ENCODE assay signal across 8 cellular contexts in the genomic region with DNA sequence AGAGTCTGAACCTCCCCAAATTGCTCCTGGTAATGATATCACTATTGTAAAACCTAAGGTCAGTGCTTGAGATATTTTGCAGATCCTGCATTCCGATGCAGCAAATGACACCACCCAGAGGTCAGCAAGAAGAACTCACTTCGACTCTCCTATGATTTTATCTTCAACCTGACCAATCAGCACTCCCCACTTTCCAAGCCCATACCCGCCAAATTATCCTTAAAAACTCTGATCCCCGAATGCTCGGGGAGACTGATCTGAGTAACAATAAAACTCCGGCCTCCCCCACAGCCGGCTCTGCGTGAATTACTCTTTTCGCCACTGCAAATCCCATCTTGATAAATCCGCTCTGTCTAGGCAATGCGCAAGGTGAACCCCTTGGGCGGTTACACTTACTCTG. TPM values are rescaled to one million over a fixed set of nuclear protein-coding genes. Genes with fewer than 3 reads are reported as not detected.
DNase-seq lines count a peak whose midpoint lies in the region; ATAC-seq and TF ChIP-seq lines count a peak whose summit lies in the region.

No MANE protein-coding gene starts in this region.

- H3K4me2 ChIP-seq in Loucy (ENCODE audit: low read depth, low read length, poor library complexity, severe bottlenecking): peak overlapping the region; percentile 88

- H3K27ac ChIP-seq in colonic mucosa: peak overlapping the region; percentile 95

- H2AFZ ChIP-seq in Loucy (ENCODE audit: low read length): peak overlapping the region; percentile 95

- H3K9me3 Mint-ChIP-seq in activated naive CD4-positive, alpha-beta T cell treated with anti-CD3 and anti-CD28 coated beads, Interleukin-2, amount 50 U/mL, for 72 hours: no peaks in the 10 kb centered on the region

- intact Hi-C loops in colonic mucosa (cut with DNase I): no loop called here

- H3K4me1 ChIP-seq in Loucy (ENCODE audit: insufficient read depth, low read length, poor library complexity, severe bottlenecking) (peaks cover 54% of the 10 kb centered on the region), colonic mucosa (peaks cover 3% of the 10 kb centered on the region), mucosa of stomach (ENCODE audit: control insufficient read depth, insufficient read depth, low read length) (peaks cover 13% of the 10 kb centered on the region)

- peaks cover 4 to 5% of the 10 kb centered on the region in 2 donors for H3K36me3 Mint-ChIP-seq in activated naive CD4-positive, alpha-beta T cell treated with anti-CD3 and anti-CD28 coated beads, Interleukin-2, amount 50 U/mL, for 72 hours

- no peak for ATAC-seq in HG03139 (IDR thresholded peaks at IDR 0.05; ENCODE audit: unreplicated experiment)
- ATAC-seq in activated naive CD4-positive, alpha-beta T cell treated with anti-CD3 and anti-CD28 coated beads, Interleukin-2, amount 50 U/mL, for 72 hours: no peak
- no peak for ATAC-seq in left lobe of liver

- peak; percentile 65 for DNase-seq in ELF-1 (ENCODE audit: low read depth, low spot score)
- DNase-seq in colonic mucosa: peak; percentile 37
- DNase-seq in activated naive CD4-positive, alpha-beta T cell treated with anti-CD3 and anti-CD28 coated beads, Interleukin-2, amount 50 U/mL, for 72 hours (ENCODE audit: low spot score in 2 of 2): no peak
- DNase-seq in activated CD4-positive, alpha-beta T cell treated with anti-CD3 and anti-CD28 coated beads for 48 hours: no peak
- no peak for DNase-seq in left lobe of liver (ENCODE audit: low spot score)

- H4K20me1 ChIP-seq in Loucy (ENCODE audit: insufficient read depth, low read length, poor library complexity, severe bottlenecking): peaks cover 7% of the 10 kb centered on the region

- peaks cover 29% of the 10 kb centered on the region for H3K79me2 ChIP-seq in Loucy (ENCODE audit: insufficient read depth, low read length)

- peak; percentile 61 for TF ChIP-seq CTCF in Loucy (conservative IDR thresholded peaks at IDR 0.05; ENCODE audit: low read length)
- TF ChIP-seq CTCF in colonic mucosa (IDR thresholded peaks at IDR 0.05): no peak

- H3K9ac ChIP-seq in Loucy (ENCODE audit: low read depth, low read length, poor library complexity, severe bottlenecking) (peak overlapping the region; percentile 86), colonic mucosa (ENCODE audit: low read depth in 2 of 2, low read length in 2 of 2) (peak overlapping the region; percentile 89 to 94), mucosa of stomach (ENCODE audit: low read length) (peak overlapping the region; percentile 80)

- H3K36me3 ChIP-seq in Loucy (ENCODE audit: insufficient read depth, low read length) (no peaks in the 10 kb centered on the region), colonic mucosa (no peaks in the 10 kb centered on the region), mucosa of stomach (ENCODE audit: control insufficient read depth, insufficient read depth, low read length) (no peaks in the 10 kb centered on the region)

- peaks cover 13% of the 10 kb centered on the region for H3F3A ChIP-seq in Loucy (ENCODE audit: low read depth)

- H3K9me2 ChIP-seq in Loucy (replicated peaks; ENCODE audit: low read depth, low read length): no peaks in the 10 kb centered on the region

- peak overlapping the region; percentile 85 for H3K4me3 ChIP-seq in Loucy (ENCODE audit: low read length, poor library complexity, severe bottlenecking)
- peak overlapping the region; percentile 90 for H3K4me3 ChIP-seq in colonic mucosa
- peak overlapping the region; percentile 11 for H3K4me3 ChIP-seq in mucosa of stomach (ENCODE audit: low read length)

- H3K27ac Mint-ChIP-seq in activated naive CD4-positive, alpha-beta T cell treated with anti-CD3 and anti-CD28 coated beads, Interleukin-2, amount 50 U/mL, for 72 hours: no peak overlapping the region

- H3K27me3 ChIP-seq in Loucy (ENCODE audit: insufficient read depth, low read length, poor library complexity, severe bottlenecking) (no peaks in the 10 kb centered on the region), colonic mucosa (no peaks in the 10 kb centered on the region), mucosa of stomach (ENCODE audit: control insufficient read depth, insufficient read depth, low read length) (no peaks in the 10 kb centered on the region)

- H3K9me3 ChIP-seq in Loucy (ENCODE audit: insufficient read depth, low read depth, low read length): no peaks in the 10 kb centered on the region
- H3K9me3 ChIP-seq in colonic mucosa: no peaks in the 10 kb centered on the region
- no peaks in the 10 kb centered on the region for H3K9me3 ChIP-seq in mucosa of stomach (ENCODE audit: control insufficient read depth, low read length)

RNA-seq across cellular contexts. Expression of a gene that starts 1.2 kb away (rescaled TPM):
- total RNA-seq in colonic mucosa: 100 to 1,000 TPM in 1 of 2 donors, 10 to 100 TPM in 1; 93.6 to 233 TPM
- total RNA-seq in activated naive CD4-positive, alpha-beta T cell treated with anti-CD3 and anti-CD28 coated beads, Interleukin-2, amount 50 U/mL, for 72 hours: 10 to 100 TPM; 28.0 to 54.9 TPM
- 35.4 TPM for total RNA-seq in left lobe of liver

RNA-seq across cellular contexts. Expression of a gene that starts 1.6 kb away (rescaled TPM):
- total RNA-seq in colonic mucosa: 10 to 100 TPM; 42.0 to 43.1 TPM
- 10 to 100 TPM; 30.7 to 34.5 TPM for total RNA-seq in activated naive CD4-positive, alpha-beta T cell treated with anti-CD3 and anti-CD28 coated beads, Interleukin-2, amount 50 U/mL, for 72 hours
- total RNA-seq in left lobe of liver: 10.0 TPM

Comparison
In these comparisons a context has a peak if more than half of its experiments do, and no peak if none do; other contexts are left out.
1. DNase-seq: peak in ELF-1 (single experiment) and colonic mucosa (single experiment); none in activated naive CD4-positive, alpha-beta T cell treated with anti-CD3 and anti-CD28 coated beads, Interleukin-2, amount 50 U/mL, for 72 hours (0 of 2), activated CD4-positive, alpha-beta T cell treated with anti-CD3 and anti-CD28 coated beads for 48 hours (single experiment) and left lobe of liver (single experiment).
2. H3K4me3 ChIP-seq: peak in every context shown above with its lines; median percentile 90 in colonic mucosa; 85 in Loucy; 11 in mucosa of stomach.
3. Peak in every context shown above with its lines, with median percentiles within 50 percentile points of each other: H3K9ac ChIP-seq.